In the genomic region with DNA sequence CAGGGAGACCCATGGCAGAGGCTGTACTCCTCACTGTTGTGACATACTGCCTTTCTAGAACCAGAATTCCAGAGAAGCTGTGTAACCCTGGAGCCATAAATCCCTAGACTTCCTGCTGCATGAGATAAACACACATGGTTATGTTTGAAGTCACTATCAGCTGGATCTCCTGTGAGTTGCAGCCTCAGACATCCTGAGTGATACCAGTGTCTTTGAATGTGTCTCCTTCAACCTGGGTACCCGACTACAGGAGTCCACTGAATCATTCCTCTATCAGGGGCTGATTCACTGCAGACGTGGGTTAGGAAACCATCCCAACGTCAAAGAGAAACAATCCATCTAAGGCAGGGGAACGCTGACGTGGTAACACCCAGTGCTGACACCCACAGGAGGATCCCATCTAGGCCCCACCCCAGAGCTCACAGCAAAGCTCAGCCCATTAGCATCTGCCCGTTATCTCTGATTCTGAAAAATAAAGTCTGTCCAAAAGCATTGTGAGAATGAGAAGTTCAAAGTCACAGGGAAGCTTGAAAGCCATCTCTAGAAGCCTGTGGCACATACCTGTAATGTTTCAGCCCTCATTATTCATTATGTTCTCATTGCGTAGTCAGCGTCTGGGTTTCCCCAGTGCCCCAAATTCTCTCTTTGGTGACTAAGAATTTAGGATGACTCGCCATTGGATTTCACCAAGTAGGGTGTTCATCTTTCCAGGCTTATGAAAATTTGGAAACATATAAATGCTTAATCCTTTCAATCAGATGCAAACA, we compare ENCODE assay signal across 9 cellular contexts. TPM values are rescaled to one million over a fixed set of nuclear protein-coding genes. Genes with fewer than 3 reads are reported as not detected.
A peak's percentile ranks its signal among the peaks of the same experiment; 100 is the strongest.
DNase-seq lines count a peak whose midpoint lies in the region.
"Had no signal": no experiment of that assay in that cellular context is flagged by ENCODE, and none has a peak within 500 bp of the region (broad histone marks: within the 10 kb centered on the region; RNA-seq: fewer than 3 reads in every experiment).

No MANE protein-coding gene starts in this region.

- DNase-seq in ELF-1 (ENCODE audit: low read depth, low spot score) (peak; percentile 70), NCI-H226 (peak; percentile 100), dedifferentiated amniotic fluid mesenchymal stem cell (ENCODE audit: extremely low spot score) (peak; percentile 69), non-pigmented ciliary epithelial cell (ENCODE audit: low read depth) (peak; percentile 99), mucosa of gallbladder (ENCODE audit: low spot score) (no peak), ecto neural progenitor cell (ENCODE audit: low spot score) (no peak), activated gamma-delta T cell (lab: John Stamatoyannopoulos, UW) (no peak), OCI-M2 (lab: John Stamatoyannopoulos, UW; ENCODE audit: unreplicated experiment) (no peak)
- DNase-seq: NCI-H2107 had no signal

RNA-seq across cellular contexts. Expression of gene BASP1, which starts 36.3 kb away (rescaled TPM):
- 40.3 TPM for total RNA-seq in mucosa of gallbladder

Comparison
In these comparisons a context has a peak if more than half of its experiments do, and no peak if none do; other contexts are left out.
1. DNase-seq: peak in ELF-1 (single experiment), NCI-H226 (single experiment), dedifferentiated amniotic fluid mesenchymal stem cell (single experiment) and non-pigmented ciliary epithelial cell (single experiment); none in mucosa of gallbladder (single experiment), ecto neural progenitor cell (single experiment), activated gamma-delta T cell (single experiment) and OCI-M2 (single experiment).